Comparison of ENCODE assay signal across 28 cellular contexts in the genomic region with DNA sequence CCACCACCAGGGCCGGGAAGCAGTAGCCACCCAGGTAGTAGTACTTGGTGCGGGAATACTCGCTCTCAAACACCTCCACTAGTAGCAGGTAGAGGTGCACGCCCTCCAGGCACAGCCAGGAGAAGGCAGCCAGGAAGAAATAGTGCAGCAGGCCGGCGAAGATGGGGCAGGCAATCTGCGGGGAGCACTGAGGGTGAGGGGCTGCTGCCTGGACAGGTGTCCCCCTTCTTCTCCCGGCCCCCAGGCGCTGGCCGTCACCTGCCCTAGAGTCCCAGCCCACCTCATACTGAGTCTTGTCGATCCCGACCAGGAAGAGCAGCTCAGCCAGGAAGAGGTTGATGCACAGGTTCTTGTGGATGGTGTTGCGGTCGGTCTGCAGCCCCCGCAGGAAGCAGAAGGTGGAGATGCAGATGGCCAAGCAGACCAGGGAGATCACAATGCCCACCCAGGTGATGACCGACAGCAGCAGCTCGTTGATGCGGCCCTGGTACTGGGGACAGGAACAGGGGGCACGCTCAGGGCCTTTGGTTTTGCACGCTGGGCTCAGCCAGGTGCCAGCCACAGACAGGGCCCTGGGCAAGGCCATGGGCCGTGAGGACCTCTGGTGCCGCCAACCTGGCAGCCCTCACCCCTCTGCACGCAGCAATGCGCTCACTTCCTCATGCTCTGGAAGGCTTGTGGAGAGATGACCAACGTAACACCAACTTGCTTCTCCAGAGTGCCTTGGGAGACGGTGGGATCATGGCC.
"Had no signal": no experiment of that assay in that cellular context is flagged by ENCODE, and none has a peak within 500 bp of the region (broad histone marks: within the 10 kb centered on the region; RNA-seq: fewer than 3 reads in every experiment).

No MANE protein-coding gene starts in this region.

- H3K4me3 ChIP-seq: left ventricle myocardium inferior, lung, neural progenitor cell, pancreas, prostate gland, skin epidermis, stomach, testis, thyroid gland, transverse colon, upper lobe of left lung, vagina had no signal

- H3K4me1 ChIP-seq: left ventricle myocardium inferior, neural progenitor cell, pancreas, prostate gland, stomach, testis, transverse colon, upper lobe of left lung, vagina had no signal

- DNase-seq: hippocampal formation; islet precursor cell; left ventricle myocardium inferior; mesendoderm; naive B cell; natural killer cell; nephron progenitor cell; pancreas; posterior cingulate gyrus; retina; stimulated activated CD4-positive, alpha-beta T cell treated with anti-CD3 and anti-CD28 coated beads, Interleukin-12 subunit alpha, Interleukin-12 subunit beta, amount 100 ng/mL, for 4 hours; stimulated activated CD4-positive, alpha-beta T cell treated with anti-CD3 and anti-CD28 coated beads, Interleukin-15, amount 100 ng/mL, for 24 hours; stimulated activated CD4-positive, alpha-beta T cell treated with anti-CD3 and anti-CD28 coated beads, Interleukin-2, amount 100 ng/mL, for 24 hours; stimulated activated CD4-positive, alpha-beta T cell treated with anti-CD3 and anti-CD28 coated beads, Interleukin-4, amount 100 ng/mL, for 1 hour; stimulated activated naive B cell treated with anti-CD40 and anti-IgM and Interleukin-4, amounts not matched to agents 10 μg/mL and 1 μg/mL and 100 μg/mL, for 72 hours; stimulated activated naive CD8-positive, alpha-beta T cell treated with anti-CD3 and anti-CD28 coated beads, Interleukin-15, Interleukin-2, amounts not matched to agents 100 U/mL and 50 U/mL, for 24 hours; stomach; testis; thyroid gland; transverse colon; upper lobe of left lung had no signal

- FAIRE-seq: pancreas had no signal

- H3K27me3 ChIP-seq: neural progenitor cell, pancreas, stomach, testis, thyroid gland, transverse colon, upper lobe of left lung, vagina had no signal

- ATAC-seq: natural killer cell; pancreas; right cardiac atrium; sciatic nerve; stimulated activated naive B cell treated with anti-CD40 and anti-IgM and Interleukin-4, amounts not matched to agents 10 μg/mL and 1 μg/mL and 100 μg/mL, for 72 hours; stimulated activated naive CD8-positive, alpha-beta T cell treated with anti-CD3 and anti-CD28 coated beads, Interleukin-15, Interleukin-2, amounts not matched to agents 100 U/mL and 50 U/mL, for 24 hours had no signal

- H3K4me2 ChIP-seq: neural progenitor cell had no signal

- H3K27ac ChIP-seq: left ventricle myocardium inferior, neural progenitor cell, pancreas, prostate gland, skin epidermis, stomach, testis, thyroid gland, transverse colon, upper lobe of left lung, vagina had no signal

- H3K36me3 ChIP-seq: neural progenitor cell had no signal

- H2AFZ ChIP-seq: neural progenitor cell had no signal

- H3K9me3 ChIP-seq: left ventricle myocardium inferior, pancreas, prostate gland, stomach, testis, thyroid gland, transverse colon, upper lobe of left lung, vagina had no signal

- H3K9ac ChIP-seq: neural progenitor cell had no signal
